Comparison of ENCODE assay signal across 11 cellular contexts in genomic region chr16:2034695-2035430, GRCh38. TPM values are rescaled to one million over a fixed set of nuclear protein-coding genes. Genes with fewer than 3 reads are reported as not detected.
DNase-seq lines count a peak whose midpoint lies in the region; ATAC-seq and TF ChIP-seq lines count a peak whose summit lies in the region.
"Had no signal": no experiment of that assay in that cellular context is flagged by ENCODE, and none has a peak within 500 bp of the region (broad histone marks: within the 10 kb centered on the region; RNA-seq: fewer than 3 reads in every experiment).

No MANE protein-coding gene starts in this region.

- DNase-seq in IMR-90 (no peak), dorsolateral prefrontal cortex (no peak), GM20000 (ENCODE audit: low spot score) (no peak)
- DNase-seq in activated CD4-positive, alpha-beta memory T cell treated with anti-CD3 and anti-CD28 coated beads, Interleukin-2, amount 10 ng/mL, durations not matched to agents 7 days and 5 days: no peak
- DNase-seq: hippocampal formation, NCI-H1417 treated with DMSO at 0.1 percent for 48 hours had no signal

- H3K27ac ChIP-seq in IMR-90 (ENCODE audit: insufficient read depth, low read length) (peak overlapping the region; percentile 100), dorsolateral prefrontal cortex (peak overlapping the region in 57 of 59 donors; percentile 15 to 98 (median 80)), muscle layer of duodenum (ENCODE audit: low read length) (peak overlapping the region; percentile 43), thymus (ENCODE audit: low read depth) (peak overlapping the region; percentile 46)

- H3K4me3 ChIP-seq in IMR-90 (ENCODE audit: insufficient read depth, low read depth, low read length) (no peak overlapping the region), dorsolateral prefrontal cortex (peak overlapping the region in 40 of 59 donors; percentile 2 to 52 (median 24)), muscle layer of duodenum (ENCODE audit: low read depth in 1 of 2, low read length in 2 of 2) (peak overlapping the region in 1 of 2 donors; percentile 48), thymus (ENCODE audit: low read length) (no peak overlapping the region)
- H3K4me3 ChIP-seq: GM12878 had no signal

- no peak for ATAC-seq in IMR-90 (ENCODE audit: low read depth)
- no peak for ATAC-seq in HG02885 (IDR thresholded peaks at IDR 0.05; ENCODE audit: poor library complexity, unreplicated experiment)
- ATAC-seq in GM18511 (IDR thresholded peaks at IDR 0.05; ENCODE audit: unreplicated experiment): no peak
- ATAC-seq: GM12878 had no signal

- H3K79me1 ChIP-seq in IMR-90 (ENCODE audit: low read depth in 1 of 2, low read length in 2 of 2): peaks cover 19 to 71% of the 10 kb centered on the region in 2 experiments; a peak in 3 of 4 replicates

- in situ Hi-C loops in IMR-90 (cut with MboI; ENCODE audit: low sequenced_read_pairs): no loop called here

- BruUV-seq in IMR-90 (replicated peaks; lab: Mats Ljungman, UMichigan): no TSS peak

- POLR2A ChIA-PET in IMR-90 (lab: Charles Lee; ENCODE audit: unreplicated experiment): no interaction called here
- POLR2A ChIA-PET in activated CD4-positive, alpha-beta memory T cell treated with anti-CD3 and anti-CD28 coated beads, Interleukin-2, amount 10 ng/mL, durations not matched to agents 7 days and 5 days (lab: Charles Lee): no interaction called here

- no peak for TF ChIP-seq CTCF in IMR-90 (conservative IDR thresholded peaks at IDR 0.05; ENCODE audit: low read depth, low read length)
- TF ChIP-seq CTCF in dorsolateral prefrontal cortex (IDR thresholded peaks at IDR 0.05 in 54 of 56, conservative IDR thresholded peaks at IDR 0.05 in 2 of 56; ENCODE audit: low read depth in 1 of 56, partially characterized antibody in 56 of 56): no peak
- no peak for TF ChIP-seq CTCF in GM20000 (IDR thresholded peaks at IDR 0.05; ENCODE audit: extremely low read depth, missing control alignments)

- peak overlapping the region; percentile 66 for H3K9ac ChIP-seq in IMR-90 (ENCODE audit: low read depth, low read length)

- H3K4me1 ChIP-seq in IMR-90 (ENCODE audit: control insufficient read depth, insufficient read depth, low read length): peaks cover 60% of the 10 kb centered on the region
- peaks cover 3 to 72% of the 10 kb centered on the region in 2 donors for H3K4me1 ChIP-seq in muscle layer of duodenum (ENCODE audit: control insufficient read depth in 1 of 2, insufficient read depth in 2 of 2, low read length in 2 of 2)
- H3K4me1 ChIP-seq in thymus (ENCODE audit: control insufficient read depth, insufficient read depth, low read length): peaks cover 4% of the 10 kb centered on the region

- H3K14ac ChIP-seq in IMR-90 (replicated peaks; ENCODE audit: low read depth, low read length): peak overlapping the region; percentile 94

- peak overlapping the region; percentile 98 for H2AK9ac ChIP-seq in IMR-90 (replicated peaks; ENCODE audit: low read depth, low read length, poor library complexity)

- peak overlapping the region; percentile 97 for H4K5ac ChIP-seq in IMR-90 (ENCODE audit: low read depth, low read length)

- no peaks in the 10 kb centered on the region for H3K27me3 ChIP-seq in IMR-90 (ENCODE audit: control insufficient read depth, insufficient read depth, low read length)
- H3K27me3 ChIP-seq in dorsolateral prefrontal cortex: no peaks in the 10 kb centered on the region
- no peaks in the 10 kb centered on the region for H3K27me3 ChIP-seq in muscle layer of duodenum (ENCODE audit: low read depth, low read length)
- no peaks in the 10 kb centered on the region for H3K27me3 ChIP-seq in thymus (ENCODE audit: control insufficient read depth, insufficient read depth)

- no peaks in the 10 kb centered on the region for H3K9me3 Mint-ChIP-seq in activated CD4-positive, alpha-beta memory T cell treated with anti-CD3 and anti-CD28 coated beads, Interleukin-2, amount 10 ng/mL, durations not matched to agents 7 days and 5 days

- CTCF ChIA-PET in IMR-90 (lab: Yijun Ruan, JAX): no interaction called here
- CTCF ChIA-PET in activated CD4-positive, alpha-beta memory T cell treated with anti-CD3 and anti-CD28 coated beads, Interleukin-2, amount 10 ng/mL, durations not matched to agents 7 days and 5 days (lab: Charles Lee): no interaction called here

- TF ChIP-seq POLR2A in IMR-90 (IDR thresholded peaks at IDR 0.05; ENCODE audit: low read depth, low read length): no peak

- 71% methylated on average over 4 of the region's 17 CpGs; no CpG with 5 or more reads in 1 of the 2 experiments for WGBS in IMR-90 (ENCODE audit: extremely low coverage in 2 of 2, insufficient read length in 1 of 2), 2 experiments
- WGBS in thymus: 93% methylated on average over 17 of the region's 17 CpGs

- peak overlapping the region; percentile 91 for H3K18ac ChIP-seq in IMR-90 (ENCODE audit: low read depth, low read length)

- H2BK120ac ChIP-seq in IMR-90 (ENCODE audit: low read depth, low read length): peak overlapping the region; percentile 96

- H3K23ac ChIP-seq in IMR-90 (ENCODE audit: low read depth, low read length): peak overlapping the region; percentile 93

- peak overlapping the region; percentile 65; the same call in 1 of the 2 replicates for H3K4me2 ChIP-seq in IMR-90 (ENCODE audit: low read depth, low read length)

- peak overlapping the region; percentile 94 for H2BK20ac ChIP-seq in IMR-90 (ENCODE audit: low read depth, low read length)

- peak overlapping the region; percentile 99 for H4K91ac ChIP-seq in IMR-90 (ENCODE audit: insufficient read depth, low read depth, low read length)

- no peaks in the 10 kb centered on the region for H3K36me3 Mint-ChIP-seq in activated CD4-positive, alpha-beta memory T cell treated with anti-CD3 and anti-CD28 coated beads, Interleukin-2, amount 10 ng/mL, durations not matched to agents 7 days and 5 days (ENCODE audit: low read depth)

- H3K9me3 ChIP-seq in IMR-90 (ENCODE audit: control insufficient read depth, insufficient read depth, low read length) (no peaks in the 10 kb centered on the region), muscle layer of duodenum (ENCODE audit: control insufficient read depth in 1 of 2, low read length in 2 of 2) (no peaks in the 10 kb centered on the region), thymus (ENCODE audit: control insufficient read depth) (no peaks in the 10 kb centered on the region)

- H2AFZ ChIP-seq in IMR-90 (replicated peaks; ENCODE audit: low read length, poor library complexity): peak overlapping the region; percentile 59

- peaks cover 16% of the 10 kb centered on the region for H3K9me1 ChIP-seq in IMR-90 (ENCODE audit: insufficient read depth, low read length)

- peak overlapping the region; percentile 99 for H2AK5ac ChIP-seq in IMR-90 (ENCODE audit: low read depth, low read length)

- dilution Hi-C loops in IMR-90 (cut with HindIII; ENCODE audit: low sequenced_read_pairs, unreplicated experiment): no loop called here

- intact Hi-C loops in IMR-90 (cut with micrococcal nuclease): no loop called here
- intact Hi-C loops in dorsolateral prefrontal cortex (cut with DNase I): no loop called here

- no peaks in the 10 kb centered on the region for H4K20me1 ChIP-seq in IMR-90 (ENCODE audit: insufficient read depth, low read length)

- peak overlapping the region; percentile 100; the same call in 2 of the 3 replicates for H2BK15ac ChIP-seq in IMR-90 (ENCODE audit: low read depth, low read length)

- H3K36me3 ChIP-seq in IMR-90 (ENCODE audit: control insufficient read depth, insufficient read depth, low read length): peaks cover 43% of the 10 kb centered on the region
- peaks cover 0 to 8% of the 10 kb centered on the region in 2 donors for H3K36me3 ChIP-seq in muscle layer of duodenum (ENCODE audit: control insufficient read depth in 1 of 2, insufficient read depth in 2 of 2, low read length in 2 of 2)
- no peaks in the 10 kb centered on the region for H3K36me3 ChIP-seq in thymus (ENCODE audit: control insufficient read depth, insufficient read depth)

- H3K4me3 Mint-ChIP-seq in activated CD4-positive, alpha-beta memory T cell treated with anti-CD3 and anti-CD28 coated beads, Interleukin-2, amount 10 ng/mL, durations not matched to agents 7 days and 5 days: no peak overlapping the region

- peak overlapping the region; percentile 97 for H3K4ac ChIP-seq in IMR-90 (ENCODE audit: low read depth, low read length)

- no peaks in the 10 kb centered on the region for H3K4me1 Mint-ChIP-seq in activated CD4-positive, alpha-beta memory T cell treated with anti-CD3 and anti-CD28 coated beads, Interleukin-2, amount 10 ng/mL, durations not matched to agents 7 days and 5 days

- no peak overlapping the region for H3K27ac Mint-ChIP-seq in activated CD4-positive, alpha-beta memory T cell treated with anti-CD3 and anti-CD28 coated beads, Interleukin-2, amount 10 ng/mL, durations not matched to agents 7 days and 5 days

- peak overlapping the region; percentile 98 for H2BK5ac ChIP-seq in IMR-90 (ENCODE audit: low read depth, low read length, poor library complexity, severe bottlenecking)

- peak overlapping the region; percentile 89 to 90 for H4K8ac ChIP-seq in IMR-90 (ENCODE audit: low read depth in 2 of 2, low read length in 2 of 2)

- H3K27me3 Mint-ChIP-seq in activated CD4-positive, alpha-beta memory T cell treated with anti-CD3 and anti-CD28 coated beads, Interleukin-2, amount 10 ng/mL, durations not matched to agents 7 days and 5 days: no peaks in the 10 kb centered on the region

- TF ChIP-seq RAD21 in IMR-90 (IDR thresholded peaks at IDR 0.05; ENCODE audit: low read length): no peak

- peak overlapping the region; percentile 54; the same call in 1 of the 2 replicates for H3K56ac ChIP-seq in IMR-90 (ENCODE audit: extremely low read depth, insufficient read depth, low read length)

RNA-seq across cellular contexts. Expression of gene NHERF2, which starts 8.2 kb away (rescaled TPM):
- total RNA-seq in IMR-90 (2012; rRNA removed) (18.6 and 20.8 TPM in 2 replicates), dorsolateral prefrontal cortex (100 to 1,000 TPM in 28 of 120 experiments, 10 to 100 TPM in 92; 46.4 to 200 (median 84.6) TPM)
- polyA plus RNA-seq in IMR-90 (2012; rRNA removed) (77.8 and 96.6 TPM in 2 replicates), thymus (23.4 TPM)
- polyA plus RNA-seq in IMR-90 (2012; cell fraction: cytosol; rRNA removed): 98.1 and 126 TPM in 2 replicates
- 54.5 and 134 TPM in 2 replicates for polyA plus RNA-seq in IMR-90 (2012; cell fraction: nucleus; rRNA removed; ENCODE audit: low replicate concordance)
- under 1 TPM; 0.85 to 0.96 TPM for total RNA-seq in activated CD4-positive, alpha-beta memory T cell treated with anti-CD3 and anti-CD28 coated beads, Interleukin-2, amount 10 ng/mL, durations not matched to agents 7 days and 5 days

RNA-seq across cellular contexts. Expression of gene NTHL1, which starts 12.8 kb away (rescaled TPM):
- 22.8 and 28.1 TPM in 2 replicates for total RNA-seq in IMR-90 (2012; rRNA removed)
- polyA plus RNA-seq in IMR-90 (2012; rRNA removed): 28.0 and 33.3 TPM in 2 replicates
- polyA plus RNA-seq in IMR-90 (2012; cell fraction: cytosol; rRNA removed): 46.3 and 54.8 TPM in 2 replicates
- 20.6 and 53.2 TPM in 2 replicates for polyA plus RNA-seq in IMR-90 (2012; cell fraction: nucleus; rRNA removed; ENCODE audit: low replicate concordance)
- total RNA-seq in dorsolateral prefrontal cortex: 10 to 100 TPM; 12.2 to 41.4 (median 26.0) TPM
- 32.7 TPM for polyA plus RNA-seq in thymus
- 10 to 100 TPM; 22.5 to 24.5 TPM for total RNA-seq in activated CD4-positive, alpha-beta memory T cell treated with anti-CD3 and anti-CD28 coated beads, Interleukin-2, amount 10 ng/mL, durations not matched to agents 7 days and 5 days

RNA-seq across cellular contexts. Expression of gene TSC2, which starts 12.9 kb away (rescaled TPM):
- total RNA-seq in IMR-90 (2012; rRNA removed) (22.8 and 31.4 TPM in 2 replicates), dorsolateral prefrontal cortex (100 to 1,000 TPM; 129 to 311 (median 193) TPM)
- polyA plus RNA-seq in IMR-90 (2012; rRNA removed) (88.6 and 95.9 TPM in 2 replicates), thymus (61.8 TPM)
- polyA plus RNA-seq in IMR-90 (2012; cell fraction: cytosol; rRNA removed): 51.7 and 66.3 TPM in 2 replicates
- polyA plus RNA-seq in IMR-90 (2012; cell fraction: nucleus; rRNA removed; ENCODE audit: low replicate concordance): 202 and 503 TPM in 2 replicates
- 10 to 100 TPM; 88.4 to 90.1 TPM for total RNA-seq in activated CD4-positive, alpha-beta memory T cell treated with anti-CD3 and anti-CD28 coated beads, Interleukin-2, amount 10 ng/mL, durations not matched to agents 7 days and 5 days

RNA-seq across cellular contexts. Expression of gene NPW, which starts 15.3 kb away (rescaled TPM):
- total RNA-seq in IMR-90 (2012; rRNA removed) (0.18 TPM in 1 of 2 replicates, not detected in the other), dorsolateral prefrontal cortex (1 to 10 TPM in 45 of 120 experiments, under 1 TPM in 23, not detected in 52; 0.43 to 4.3 (median 1.1) TPM)
- polyA plus RNA-seq in IMR-90 (2012; rRNA removed) (2.0 and 3.7 TPM in 2 replicates), thymus (1.2 TPM)
- 6.1 and 9.0 TPM in 2 replicates for polyA plus RNA-seq in IMR-90 (2012; cell fraction: cytosol; rRNA removed)
- 2.5 and 7.1 TPM in 2 replicates for polyA plus RNA-seq in IMR-90 (2012; cell fraction: nucleus; rRNA removed; ENCODE audit: low replicate concordance)
- total RNA-seq in activated CD4-positive, alpha-beta memory T cell treated with anti-CD3 and anti-CD28 coated beads, Interleukin-2, amount 10 ng/mL, durations not matched to agents 7 days and 5 days: under 1 TPM; 0.48 to 0.65 TPM

RNA-seq across cellular contexts. Expression of gene ZNF598, which starts 25.2 kb away (rescaled TPM):
- total RNA-seq in IMR-90 (2012; rRNA removed): 3.4 and 4.4 TPM in 2 replicates
- 36.4 and 40.6 TPM in 2 replicates for polyA plus RNA-seq in IMR-90 (2012; rRNA removed)
- 23.6 and 37.3 TPM in 2 replicates for polyA plus RNA-seq in IMR-90 (2012; cell fraction: cytosol; rRNA removed)
- polyA plus RNA-seq in IMR-90 (2012; cell fraction: nucleus; rRNA removed; ENCODE audit: low replicate concordance): 98.8 and 225 TPM in 2 replicates
- 10 to 100 TPM; 16.4 to 45.4 (median 29.2) TPM for total RNA-seq in dorsolateral prefrontal cortex
- polyA plus RNA-seq in thymus: 46.2 TPM
- total RNA-seq in activated CD4-positive, alpha-beta memory T cell treated with anti-CD3 and anti-CD28 coated beads, Interleukin-2, amount 10 ng/mL, durations not matched to agents 7 days and 5 days: 10 to 100 TPM; 52.1 to 53.6 TPM

Comparison
In these comparisons a context has a peak if more than half of its experiments do, and no peak if none do; other contexts are left out.
1. H3K27ac ChIP-seq: peak in every context shown above with its lines; median percentile 100 in IMR-90; 80 in dorsolateral prefrontal cortex; 46 in thymus; 43 in muscle layer of duodenum.
2. H3K4me3 ChIP-seq: peak in dorsolateral prefrontal cortex (40 of 59); none in IMR-90 (single experiment) and thymus (single experiment).
3. RNA of gene NHERF2, which starts 8.2 kb away (total RNA-seq): 46.4 to 200 TPM in dorsolateral prefrontal cortex and 18.6 to 20.8 TPM in IMR-90; 0.85 to 0.96 TPM in activated CD4-positive, alpha-beta memory T cell treated with anti-CD3 and anti-CD28 coated beads, Interleukin-2, amount 10 ng/mL, durations not matched to agents 7 days and 5 days; every median in the first group is over 10 times any median in the second.